Comparison of ENCODE assay signal across 18 cellular contexts in genomic region chr4:81499840-81500239, GRCh38. TPM values are rescaled to one million over a fixed set of nuclear protein-coding genes. Genes with fewer than 3 reads are reported as not detected.
DNase-seq lines count a peak whose midpoint lies in the region; ATAC-seq and TF ChIP-seq lines count a peak whose summit lies in the region.
"Had no signal": no experiment of that assay in that cellular context is flagged by ENCODE, and none has a peak within 500 bp of the region (broad histone marks: within the 10 kb centered on the region; RNA-seq: fewer than 3 reads in every experiment).

No MANE protein-coding gene starts in this region.

- no peaks in the 10 kb centered on the region for H3K9me3 Mint-ChIP-seq in mesothelial cell of epicardium
- H3K9me3 Mint-ChIP-seq: activated naive CD4-positive, alpha-beta T cell treated with anti-CD3 and anti-CD28 coated beads, Interleukin-2, amount 10 ng/mL, durations not matched to agents 7 days and 5 days had no signal

- no peak overlapping the region for H3K4me3 ChIP-seq in epithelial cell of proximal tubule (ENCODE audit: low read depth, low read length)
- H3K4me3 ChIP-seq: K562, SJSA1, spleen, tibial artery had no signal

- no peaks in the 10 kb centered on the region for H3K36me3 Mint-ChIP-seq in mesothelial cell of epicardium
- H3K36me3 Mint-ChIP-seq: activated naive CD4-positive, alpha-beta T cell treated with anti-CD3 and anti-CD28 coated beads, Interleukin-2, amount 10 ng/mL, durations not matched to agents 7 days and 5 days had no signal

- TF ChIP-seq CTCF in epithelial cell of proximal tubule (conservative IDR thresholded peaks at IDR 0.05; ENCODE audit: low read depth, low read length) = no peak
- no peak for TF ChIP-seq CTCF in mesothelial cell of epicardium (IDR thresholded peaks at IDR 0.05; ENCODE audit: unreplicated experiment)

- H3K27ac Mint-ChIP-seq in mesothelial cell of epicardium = no peak overlapping the region
- H3K27ac Mint-ChIP-seq: activated CD8-positive, alpha-beta memory T cell treated with anti-CD3 and anti-CD28 coated beads, Interleukin-2, amount 10 ng/mL, durations not matched to agents 7 days and 5 days; activated naive CD4-positive, alpha-beta T cell treated with anti-CD3 and anti-CD28 coated beads, Interleukin-2, amount 10 ng/mL, durations not matched to agents 7 days and 5 days had no signal

- peaks cover 37% of the 10 kb centered on the region for H3K4me1 Mint-ChIP-seq in mesothelial cell of epicardium

- DNase-seq in NCI-H2081 (lab: John Stamatoyannopoulos, UW) (peak; percentile 7 to 23), NCI-H2081 treated with DMSO at 0.1 percent for 48 hours (lab: John Stamatoyannopoulos, UW) (no peak), NCI-H2171 (lab: John Stamatoyannopoulos, UW) (peak; percentile 69), epithelial cell of proximal tubule (ENCODE audit: low read depth) (peak; percentile 15), renal cortical epithelial cell (ENCODE audit: low read depth) (peak; percentile 52), mesothelial cell of epicardium (ENCODE audit: low spot score in 2 of 2, unreplicated experiment in 2 of 2) (no peak), SKM-1 (lab: John Stamatoyannopoulos, UW; ENCODE audit: unreplicated experiment) (no peak)
- DNase-seq: activated CD8-positive, alpha-beta memory T cell treated with anti-CD3 and anti-CD28 coated beads, Interleukin-2, amount 10 ng/mL, durations not matched to agents 7 days and 5 days; activated naive CD4-positive, alpha-beta T cell treated with anti-CD3 and anti-CD28 coated beads, Interleukin-2, amount 10 ng/mL, durations not matched to agents 7 days and 5 days; central memory CD4-positive, alpha-beta T cell; left ventricle myocardium superior; NK-92 treated with Interleukin-12 subunit alpha and Interleukin-12 subunit beta, amount 100 ng/mL, for 24 hours; spleen; tibial artery had no signal

- peaks cover 2% of the 10 kb centered on the region for H3K27me3 Mint-ChIP-seq in mesothelial cell of epicardium (ENCODE audit: low read depth)

- no peak overlapping the region for H3K4me3 Mint-ChIP-seq in mesothelial cell of epicardium
- H3K4me3 Mint-ChIP-seq: activated CD8-positive, alpha-beta memory T cell treated with anti-CD3 and anti-CD28 coated beads, Interleukin-2, amount 10 ng/mL, durations not matched to agents 7 days and 5 days; activated naive CD4-positive, alpha-beta T cell treated with anti-CD3 and anti-CD28 coated beads, Interleukin-2, amount 10 ng/mL, durations not matched to agents 7 days and 5 days had no signal

- no peak for ATAC-seq in HG03469 (IDR thresholded peaks at IDR 0.05; ENCODE audit: unreplicated experiment)
- ATAC-seq: activated CD8-positive, alpha-beta memory T cell treated with anti-CD3 and anti-CD28 coated beads, Interleukin-2, amount 10 ng/mL, durations not matched to agents 7 days and 5 days; K562; left ventricle myocardium superior had no signal

RNA-seq across cellular contexts. Expression of gene RASGEF1B, which starts 28.1 kb away (rescaled TPM):
- 0.87 and 1.0 TPM in 2 replicates for total RNA-seq in epithelial cell of proximal tubule
- 14.3 and 55.9 TPM in 2 replicates for total RNA-seq in renal cortical epithelial cell
- 6.8 to 7.2 TPM (median 7.2 TPM) in 3 replicates for total RNA-seq in mesothelial cell of epicardium
- total RNA-seq: endothelial cell of umbilical vein, SJSA1 had no signal

Comparison
In these comparisons a context has a peak if more than half of its experiments do, and no peak if none do; other contexts are left out.
1. DNase-seq: peak in NCI-H2081 (2 of 2), NCI-H2171 (single experiment), epithelial cell of proximal tubule (single experiment) and renal cortical epithelial cell (single experiment); none in NCI-H2081 treated with DMSO at 0.1 percent for 48 hours (single experiment), mesothelial cell of epicardium (0 of 2) and SKM-1 (single experiment).